In genomic region chr5:57598756-57599155, GRCh38 we compare ENCODE assay signal across 11 cellular contexts.
DNase-seq lines count a peak whose midpoint lies in the region; ATAC-seq and TF ChIP-seq lines count a peak whose summit lies in the region.
"Had no signal": no experiment of that assay in that cellular context is flagged by ENCODE, and none has a peak within 500 bp of the region (broad histone marks: within the 10 kb centered on the region; RNA-seq: fewer than 3 reads in every experiment).

No MANE protein-coding gene starts in this region.

- no peaks in the 10 kb centered on the region for H3K79me2 ChIP-seq in PC-3 (ENCODE audit: low read length)

- H3K9me2 ChIP-seq in PC-3 (replicated peaks; ENCODE audit: low read length), result no peaks in the 10 kb centered on the region

- no peaks in the 10 kb centered on the region for H3K9me3 ChIP-seq in PC-3 (ENCODE audit: low read length)
- H3K9me3 ChIP-seq: BLaER1 had no signal

- no TSS peak for BruUV-seq in PC-3 (replicated peaks; lab: Mats Ljungman, UMichigan)

- DNase-seq in activated naive CD4-positive, alpha-beta T cell treated with anti-CD3 and anti-CD28 coated beads for 36 hours, result peak; percentile 55
- DNase-seq in activated naive CD4-positive, alpha-beta T cell (lab: John Stamatoyannopoulos, UW), result no peak
- DNase-seq in PC-3 (peak; percentile 68), epithelial cell of proximal tubule (ENCODE audit: low read depth) (peak; percentile 31), NCI-H69 (lab: John Stamatoyannopoulos, UW) (no peak)
- no peak for DNase-seq in stimulated activated naive B cell treated with anti-CD40 and anti-IgM and Interleukin-4, amounts not matched to agents 10 μg/mL and 1 μg/mL and 100 μg/mL, for 72 hours
- DNase-seq: effector CD8-positive, alpha-beta T cell; NCI-H2171 treated with DMSO at 0.1 percent for 48 hours had no signal

- intact Hi-C loops in activated naive CD4-positive, alpha-beta T cell treated with anti-CD3 and anti-CD28 coated beads for 36 hours (cut with micrococcal nuclease), result loop anchor here (10.0 kb wide), 1 partner anchor 274 kb away; no protein-coding TSS in a partner anchor
- intact Hi-C loops in PC-3 (cut with micrococcal nuclease), result no loop called here

- H3K9ac ChIP-seq in PC-3 (ENCODE audit: low read length), result peak overlapping the region; percentile 31; the same call in 1 of the 2 replicates
- H3K9ac ChIP-seq: BLaER1 had no signal

- H3K4me1 Mint-ChIP-seq in activated naive CD4-positive, alpha-beta T cell treated with anti-CD3 and anti-CD28 coated beads for 36 hours (ENCODE audit: low read depth), result peaks cover 15% of the 10 kb centered on the region
- peaks cover 0 to 11% of the 10 kb centered on the region in 2 donors for H3K4me1 Mint-ChIP-seq in stimulated activated naive B cell treated with anti-CD40 and anti-IgM and Interleukin-4, amounts not matched to agents 10 μg/mL and 1 μg/mL and 100 μg/mL, for 72 hours

- no peaks in the 10 kb centered on the region for H3K9me3 Mint-ChIP-seq in activated naive CD4-positive, alpha-beta T cell treated with anti-CD3 and anti-CD28 coated beads for 36 hours
- no peaks in the 10 kb centered on the region for H3K9me3 Mint-ChIP-seq in stimulated activated naive B cell treated with anti-CD40 and anti-IgM and Interleukin-4, amounts not matched to agents 10 μg/mL and 1 μg/mL and 100 μg/mL, for 72 hours

- no peaks in the 10 kb centered on the region for H3K27me3 ChIP-seq in PC-3 (ENCODE audit: low read length)
- H3K27me3 ChIP-seq: BLaER1 had no signal

- POLR2A ChIA-PET in PC-3 (lab: Charles Lee; ENCODE audit: unreplicated experiment), result no interaction called here

- peaks cover 18% of the 10 kb centered on the region for H3K27me3 Mint-ChIP-seq in activated naive CD4-positive, alpha-beta T cell treated with anti-CD3 and anti-CD28 coated beads for 36 hours (ENCODE audit: low read depth)
- H3K27me3 Mint-ChIP-seq in stimulated activated naive B cell treated with anti-CD40 and anti-IgM and Interleukin-4, amounts not matched to agents 10 μg/mL and 1 μg/mL and 100 μg/mL, for 72 hours, result no peaks in the 10 kb centered on the region

- no peaks in the 10 kb centered on the region for H3F3A ChIP-seq in PC-3 (ENCODE audit: low read length, unreplicated experiment)

- TF ChIP-seq CTCF in PC-3 (conservative IDR thresholded peaks at IDR 0.05; ENCODE audit: low read depth, low read length) (no peak), epithelial cell of proximal tubule (conservative IDR thresholded peaks at IDR 0.05; ENCODE audit: low read depth, low read length) (no peak)

- H3K4me2 ChIP-seq in PC-3 (ENCODE audit: low read length), result no peak overlapping the region
- H3K4me2 ChIP-seq: BLaER1 had no signal

- CTCF ChIA-PET in activated naive CD4-positive, alpha-beta T cell treated with anti-CD3 and anti-CD28 coated beads for 36 hours (lab: Charles Lee), result interaction anchor here (0.7 kb wide), 1 partner anchor 114 kb away, joined by 3 read pairs; no protein-coding TSS in a partner anchor
- CTCF ChIA-PET in PC-3 (lab: Charles Lee), result interaction anchor here (0.6 kb wide), 1 partner anchor 867 kb away, joined by 4 read pairs; no protein-coding TSS in a partner anchor

- H3K36me3 Mint-ChIP-seq in activated naive CD4-positive, alpha-beta T cell treated with anti-CD3 and anti-CD28 coated beads for 36 hours (ENCODE audit: low read depth), result no peaks in the 10 kb centered on the region
- H3K36me3 Mint-ChIP-seq in stimulated activated naive B cell treated with anti-CD40 and anti-IgM and Interleukin-4, amounts not matched to agents 10 μg/mL and 1 μg/mL and 100 μg/mL, for 72 hours, result no peaks in the 10 kb centered on the region

- H3K4me3 ChIP-seq in PC-3 (ENCODE audit: low read length), result no peak overlapping the region
- no peak overlapping the region for H3K4me3 ChIP-seq in epithelial cell of proximal tubule (ENCODE audit: low read depth, low read length)
- H3K4me3 ChIP-seq: BLaER1 had no signal

- no peak overlapping the region for H3K27ac Mint-ChIP-seq in activated naive CD4-positive, alpha-beta T cell treated with anti-CD3 and anti-CD28 coated beads for 36 hours
- no peak overlapping the region for H3K27ac Mint-ChIP-seq in stimulated activated naive B cell treated with anti-CD40 and anti-IgM and Interleukin-4, amounts not matched to agents 10 μg/mL and 1 μg/mL and 100 μg/mL, for 72 hours

- H3K4me3 Mint-ChIP-seq in activated naive CD4-positive, alpha-beta T cell treated with anti-CD3 and anti-CD28 coated beads for 36 hours, result no peak overlapping the region
- no peak overlapping the region for H3K4me3 Mint-ChIP-seq in stimulated activated naive B cell treated with anti-CD40 and anti-IgM and Interleukin-4, amounts not matched to agents 10 μg/mL and 1 μg/mL and 100 μg/mL, for 72 hours

- H3K4me1 ChIP-seq in PC-3 (ENCODE audit: insufficient read depth, low read length), result peaks cover 13% of the 10 kb centered on the region
- H3K4me1 ChIP-seq: BLaER1 had no signal

- no peaks in the 10 kb centered on the region for H4K20me1 ChIP-seq in PC-3 (ENCODE audit: low read length)
- H4K20me1 ChIP-seq: BLaER1 had no signal

- no peaks in the 10 kb centered on the region for H3K36me3 ChIP-seq in PC-3 (ENCODE audit: low read depth, low read length)
- H3K36me3 ChIP-seq: BLaER1 had no signal

- H3K27ac ChIP-seq in PC-3 (ENCODE audit: low read length), result peak overlapping the region; percentile 57
- H3K27ac ChIP-seq: BLaER1 had no signal

- peak overlapping the region; percentile 20 for H2AFZ ChIP-seq in PC-3 (ENCODE audit: low read length)

- ATAC-seq in PC-3 (peak; percentile 93), HG03457 (IDR thresholded peaks at IDR 0.05; ENCODE audit: unreplicated experiment) (no peak), GM21528 (IDR thresholded peaks at IDR 0.05; ENCODE audit: low FRiP score, unreplicated experiment) (no peak)
- peak; percentile 39 to 42 for ATAC-seq in stimulated activated naive B cell treated with anti-CD40 and anti-IgM and Interleukin-4, amounts not matched to agents 10 μg/mL and 1 μg/mL and 100 μg/mL, for 72 hours (replicated peaks)

Comparison
In these comparisons a context has a peak if more than half of its experiments do, and no peak if none do; other contexts are left out.
1. DNase-seq: peak in activated naive CD4-positive, alpha-beta T cell treated with anti-CD3 and anti-CD28 coated beads for 36 hours (single experiment), PC-3 (single experiment) and epithelial cell of proximal tubule (single experiment); none in activated naive CD4-positive, alpha-beta T cell (0 of 4), stimulated activated naive B cell treated with anti-CD40 and anti-IgM and Interleukin-4, amounts not matched to agents 10 μg/mL and 1 μg/mL and 100 μg/mL, for 72 hours (single experiment) and NCI-H69 (single experiment).
2. ATAC-seq: peak in PC-3 (single experiment) and stimulated activated naive B cell treated with anti-CD40 and anti-IgM and Interleukin-4, amounts not matched to agents 10 μg/mL and 1 μg/mL and 100 μg/mL, for 72 hours (2 of 2); none in HG03457 (single experiment) and GM21528 (single experiment).